In the genomic region with DNA sequence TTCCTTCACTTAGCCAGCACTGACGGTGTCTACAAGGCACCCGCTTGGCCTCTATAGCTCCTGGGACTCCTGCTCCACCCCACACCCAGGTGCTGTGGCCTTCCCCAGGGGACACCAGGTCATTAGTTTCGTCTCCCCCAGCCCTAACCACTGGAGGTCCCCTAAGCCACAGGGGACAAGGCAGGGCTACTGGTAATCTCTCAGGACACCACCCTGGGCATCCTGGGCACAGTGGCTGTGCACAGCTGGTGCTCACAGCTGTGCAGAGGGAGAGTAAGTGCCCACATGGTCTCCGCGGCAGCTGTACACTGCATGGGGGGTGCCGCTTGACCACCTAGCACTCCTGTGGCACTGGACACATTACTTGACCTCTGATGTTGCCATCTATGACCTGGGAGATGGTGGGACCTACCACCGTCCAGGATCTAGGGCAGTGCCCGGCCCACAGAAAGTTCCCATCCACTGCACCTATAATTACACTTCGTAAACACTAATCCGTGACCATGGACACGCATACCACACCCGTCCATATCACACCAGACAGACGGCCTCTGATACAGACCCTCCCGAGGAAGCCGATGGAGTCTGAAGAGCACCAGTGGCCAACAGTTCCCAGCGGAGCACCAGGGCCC, we compare ENCODE assay signal across 8 cellular contexts.
DNase-seq lines count a peak whose midpoint lies in the region; ATAC-seq, FAIRE-seq and TF ChIP-seq lines count a peak whose summit lies in the region.

No MANE protein-coding gene starts in this region.

- DNase-seq in bronchial epithelial cell (ENCODE audit: low read depth) (no peak), neuronal stem cell (ENCODE audit: low spot score) (no peak), NCI-H510A treated with DMSO at 0.1 percent for 48 hours (lab: John Stamatoyannopoulos, UW) (no peak), anterior cingulate cortex (lab: John Stamatoyannopoulos, UW) (no peak), glomerular visceral epithelial cell (ENCODE audit: extremely low spot score) (no peak)

- no peak overlapping the region for H2BK5ac ChIP-seq in neuronal stem cell (ENCODE audit: low read length)

- H2BK12ac ChIP-seq in neuronal stem cell (ENCODE audit: low read length), result no peak overlapping the region

- no peaks in the 10 kb centered on the region for H3K9me3 ChIP-seq in neuronal stem cell (replicated peaks in 1 of 2; ENCODE audit: control insufficient read depth in 2 of 2, insufficient read depth in 1 of 2, low read depth in 1 of 2, low read length in 2 of 2)

- H3K27ac ChIP-seq in neuronal stem cell (replicated peaks; ENCODE audit: low read length), result no peak overlapping the region

- H4K91ac ChIP-seq in neuronal stem cell (ENCODE audit: low read depth, low read length, poor library complexity), result no peak overlapping the region

- peak overlapping the region; percentile 44 for H3K23ac ChIP-seq in neuronal stem cell (ENCODE audit: low read depth, low read length, poor library complexity)

- H3K4me1 ChIP-seq in neuronal stem cell (ENCODE audit: control insufficient read depth in 2 of 2, insufficient read depth in 1 of 2, low read depth in 1 of 2, low read length in 2 of 2), result peaks cover 19 to 23% of the 10 kb centered on the region in 2 donors

- H3K14ac ChIP-seq in neuronal stem cell (ENCODE audit: low read length), result peak overlapping the region; percentile 92

- H3K18ac ChIP-seq in neuronal stem cell (ENCODE audit: low read length), result peak overlapping the region; percentile 77

- H3K4ac ChIP-seq in neuronal stem cell (ENCODE audit: low read length), result no peak overlapping the region

- no peak overlapping the region for H2AFZ ChIP-seq in neuronal stem cell (ENCODE audit: low read length)

- H3K4me3 ChIP-seq in bronchial epithelial cell (ENCODE audit: low read depth, low read length) (no peak overlapping the region), neuronal stem cell (ENCODE audit: low read length in 2 of 2) (no peak overlapping the region)

- ATAC-seq in GM18909 (IDR thresholded peaks at IDR 0.05; ENCODE audit: poor library complexity, unreplicated experiment) (peak; percentile 16), HG03280 (IDR thresholded peaks at IDR 0.05; ENCODE audit: unreplicated experiment) (peak; percentile 22), HG03457 (IDR thresholded peaks at IDR 0.05; ENCODE audit: unreplicated experiment) (no peak)

- H3K79me1 ChIP-seq in neuronal stem cell (ENCODE audit: low read depth, low read length), result peaks cover 13% of the 10 kb centered on the region

- H3K27me3 ChIP-seq in bronchial epithelial cell (ENCODE audit: control insufficient read depth, insufficient read depth, low read length), result no peaks in the 10 kb centered on the region
- no peaks in the 10 kb centered on the region for H3K27me3 ChIP-seq in neuronal stem cell (ENCODE audit: control insufficient read depth in 3 of 3, insufficient read depth in 3 of 3, low read depth in 1 of 3, low read length in 3 of 3)

- H2AK5ac ChIP-seq in neuronal stem cell (ENCODE audit: low read depth, low read length), result peak overlapping the region; percentile 13

- no peak overlapping the region for H4K8ac ChIP-seq in neuronal stem cell (ENCODE audit: low read depth, low read length)

- no CpG with 5 or more reads among the region's 16 CpGs for WGBS in neuronal stem cell (ENCODE audit: extremely low coverage in 2 of 2, insufficient read length in 2 of 2, insufficient replicate concordance in 1 of 2), 2 donors

- H3K9ac ChIP-seq in neuronal stem cell (ENCODE audit: low read depth, low read length, poor library complexity), result no peak overlapping the region

- no peak overlapping the region for H2BK15ac ChIP-seq in neuronal stem cell (ENCODE audit: low read length)

- peak overlapping the region; percentile 38 for H2BK120ac ChIP-seq in neuronal stem cell (ENCODE audit: low read depth, low read length)

- no peaks in the 10 kb centered on the region for H3K36me3 ChIP-seq in bronchial epithelial cell (ENCODE audit: control insufficient read depth, insufficient read depth, low read length)
- H3K36me3 ChIP-seq in neuronal stem cell (replicated peaks in 1 of 2; ENCODE audit: control insufficient read depth in 2 of 2, insufficient read depth in 2 of 2, low read length in 2 of 2), result no peaks in the 10 kb centered on the region

- peak; percentile 36 for FAIRE-seq in bronchial epithelial cell (lab: Jason Lieb, UNC)

- no peak overlapping the region for H3K4me2 ChIP-seq in neuronal stem cell (ENCODE audit: insufficient read depth, low read length, poor library complexity, severe bottlenecking)

- no peak for TF ChIP-seq CTCF in bronchial epithelial cell (IDR thresholded peaks at IDR 0.05; ENCODE audit: insufficient read depth, low read length, severe bottlenecking)
